ENCODE assay signal across 8 cellular contexts in the genomic region with DNA sequence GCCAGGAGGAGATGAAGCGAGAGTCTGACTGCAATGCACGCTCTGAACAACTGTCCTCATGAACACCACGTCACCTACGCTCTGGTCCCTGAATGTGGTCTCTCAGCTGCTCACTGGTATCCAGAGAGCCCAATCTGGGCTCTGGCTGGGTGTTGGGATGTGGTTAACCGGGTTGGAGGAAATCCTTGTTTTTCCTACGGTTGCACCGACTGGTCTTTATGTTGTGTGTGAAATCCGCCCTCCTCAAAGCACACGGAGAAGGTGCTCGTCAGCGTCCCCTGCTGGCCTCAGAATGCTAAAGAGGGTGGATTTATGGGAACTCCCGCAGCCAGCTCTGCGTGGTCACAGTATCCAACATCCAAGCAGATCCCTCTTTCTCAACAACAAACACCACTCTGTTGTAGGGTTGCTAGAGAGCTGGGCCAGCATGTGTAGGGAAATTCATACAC. TPM values are rescaled to one million over a fixed set of nuclear protein-coding genes. Genes with fewer than 3 reads are reported as not detected.
A peak's percentile ranks its signal among the peaks of the same experiment; 100 is the strongest.
DNase-seq lines count a peak whose midpoint lies in the region; ATAC-seq, FAIRE-seq and TF ChIP-seq lines count a peak whose summit lies in the region.

No MANE protein-coding gene starts in this region.

- no peaks in the 10 kb centered on the region for H3K36me3 ChIP-seq in HCT116 (ENCODE audit: control insufficient read depth in 1 of 2, insufficient read depth in 2 of 2, low read length in 2 of 2)
- no peaks in the 10 kb centered on the region for H3K36me3 ChIP-seq in SU-DHL-6 (ENCODE audit: low read length)
- H3K36me3 ChIP-seq in pancreas: no peaks in the 10 kb centered on the region

- DNase-seq in HCT116 (ENCODE audit: low read depth, low spot score): peak; percentile 48
- peak; percentile 38 for DNase-seq in choroid plexus epithelial cell (ENCODE audit: low read depth)
- peak in 5 of 6 donors; percentile 13 to 80 (median 54) for DNase-seq in pancreas
- DNase-seq in NCI-H1417 treated with DMSO at 0.1 percent for 48 hours (lab: John Stamatoyannopoulos, UW): no peak
- DNase-seq in amniotic stem cell (lab: John Stamatoyannopoulos, UW): no peak

- H3K4me1 ChIP-seq in HCT116 (ENCODE audit: control insufficient read depth in 1 of 2, insufficient read depth in 2 of 2, low read length in 2 of 2) (peaks cover 0 to 7% of the 10 kb centered on the region in 2 experiments; a peak in 1 of 4 replicates), pancreas (no peaks in the 10 kb centered on the region)

- POLR2A ChIA-PET in HCT116 (lab: Charles Lee): no interaction called here

- no peaks in the 10 kb centered on the region for H3K9me2 ChIP-seq in HCT116 (ENCODE audit: insufficient read depth)
- H3K9me2 ChIP-seq in SU-DHL-6 (replicated peaks; ENCODE audit: insufficient read depth, low read length): no peaks in the 10 kb centered on the region

- H3K4me3 ChIP-seq in HCT116 (replicated peaks in 1 of 2; ENCODE audit: low read depth in 1 of 2, low read length in 2 of 2) (no peak overlapping the region), SU-DHL-6 (ENCODE audit: insufficient read depth, low read length, poor library complexity, severe bottlenecking) (no peak overlapping the region), choroid plexus epithelial cell (ENCODE audit: low read depth, low read length) (no peak overlapping the region), pancreas (no peak overlapping the region)

- H3K4me2 ChIP-seq in HCT116 (ENCODE audit: low read length): peak overlapping the region; percentile 43
- H3K4me2 ChIP-seq in SU-DHL-6 (ENCODE audit: low read depth, low read length, poor library complexity, severe bottlenecking): no peak overlapping the region

- H3F3A ChIP-seq in SU-DHL-6 (ENCODE audit: insufficient read depth): no peaks in the 10 kb centered on the region

- ATAC-seq in HCT116 (peak; percentile 96), pancreas (peak; percentile 71 to 93 (median 82)), GM21528 (IDR thresholded peaks at IDR 0.05; ENCODE audit: low FRiP score, unreplicated experiment) (no peak)

- FAIRE-seq in pancreas (lab: Jason Lieb, UNC): no peak

- no TSS peak for BruUV-seq in HCT116 (replicated peaks; lab: Mats Ljungman, UMichigan)

- H3K9ac ChIP-seq in HCT116 (ENCODE audit: low read length): no peak overlapping the region
- no peak overlapping the region for H3K9ac ChIP-seq in SU-DHL-6 (ENCODE audit: low read length)

- H3K9me3 ChIP-seq in HCT116 (ENCODE audit: control insufficient read depth in 1 of 2, insufficient read depth in 1 of 2, low read depth in 1 of 2, low read length in 2 of 2) (no peaks in the 10 kb centered on the region), SU-DHL-6 (ENCODE audit: insufficient read depth, low read length) (no peaks in the 10 kb centered on the region), pancreas (no peaks in the 10 kb centered on the region)

- H2AFZ ChIP-seq in HCT116 (ENCODE audit: low read depth, low read length, poor library complexity, severe bottlenecking): peak overlapping the region; percentile 75
- H2AFZ ChIP-seq in SU-DHL-6 (ENCODE audit: low read depth, low read length, severe bottlenecking): no peak overlapping the region

- no peaks in the 10 kb centered on the region for H3K79me2 ChIP-seq in HCT116 (ENCODE audit: insufficient read depth, low read length)
- H3K79me2 ChIP-seq in SU-DHL-6 (ENCODE audit: insufficient read depth, low read length): no peaks in the 10 kb centered on the region

- TF ChIP-seq POLR2A in HCT116 (IDR thresholded peaks at IDR 0.05; ENCODE audit: borderline replicate concordance, extremely low read depth, insufficient read depth, insufficient read length): no peak

- peak; percentile 89 for TF ChIP-seq CTCF in C4-2B (conservative IDR thresholded peaks at IDR 0.05)
- peak; percentile 75 to 94 (median 92); a peak in 5 of 6 replicates for TF ChIP-seq CTCF in HCT116 (IDR thresholded peaks at IDR 0.05 in 2 of 3, conservative IDR thresholded peaks at IDR 0.05 in 1 of 3; ENCODE audit: borderline replicate concordance in 1 of 3, insufficient read depth in 1 of 3, low read depth in 2 of 3, low read length in 2 of 3)
- TF ChIP-seq CTCF in SU-DHL-6 (IDR thresholded peaks at IDR 0.05; ENCODE audit: insufficient read depth, low read length, poor library complexity, severe bottlenecking): peak; percentile 51
- TF ChIP-seq CTCF in choroid plexus epithelial cell (conservative IDR thresholded peaks at IDR 0.05; ENCODE audit: low read depth, low read length): peak; percentile 75
- peak; percentile 24 to 55 (median 40) for TF ChIP-seq CTCF in pancreas (IDR thresholded peaks at IDR 0.05)

- H4K20me1 ChIP-seq in HCT116 (ENCODE audit: insufficient read depth) (no peaks in the 10 kb centered on the region), SU-DHL-6 (ENCODE audit: low read depth, low read length) (no peaks in the 10 kb centered on the region)

- H3K27ac ChIP-seq in C4-2B (no peak overlapping the region), HCT116 (ENCODE audit: low read depth, low read length) (no peak overlapping the region), SU-DHL-6 (ENCODE audit: low read depth, low read length) (no peak overlapping the region), pancreas (no peak overlapping the region)

- CTCF ChIA-PET in HCT116 (lab: Charles Lee): interaction anchor here (0.6 to 2.3 kb wide), 12 partner anchors 11 to 349 kb away, joined by 3 to 7 read pairs (median 3); no protein-coding TSS in a partner anchor

- intact Hi-C loops in HCT116 (cut with micrococcal nuclease) (loop anchor here (1.0 to 5.0 kb wide), 3 partner anchors 175 to 460 kb away; no protein-coding TSS in a partner anchor), pancreas (cut with DNase I) (loop anchor here in 1 of 3 donors (10.0 kb wide), 1 partner anchor 177 kb away; no protein-coding TSS in a partner anchor)

- no peaks in the 10 kb centered on the region; the same call in 1 of the 2 replicates for H3K27me3 ChIP-seq in HCT116 (ENCODE audit: insufficient read depth, low read length)
- no peaks in the 10 kb centered on the region for H3K27me3 ChIP-seq in SU-DHL-6 (ENCODE audit: low read length)
- no peaks in the 10 kb centered on the region for H3K27me3 ChIP-seq in pancreas

- WGBS in pancreas, 2 donors: 52 to 56% methylated on average over 13 of the region's 13 CpGs

- RAD21 ChIA-PET in HCT116 (lab: Charles Lee; ENCODE audit: low non-redundant PET in 1 of 2, low total read pairs in 2 of 2, uncharacterized antibody in 2 of 2, unreplicated experiment in 2 of 2): interaction anchor here in 1 of 2 experiments (0.5 to 1.3 kb wide), 3 partner anchors 93 to 294 kb away, joined by 3 to 8 read pairs (median 3); no protein-coding TSS in a partner anchor

- TF ChIP-seq RAD21 in HCT116 (IDR thresholded peaks at IDR 0.05; ENCODE audit: low read depth): peak; percentile 74

TF ChIP-seq in HCT116, 20 proteins besides CTCF, POLR2A, EP300 and RAD21:
- TF ChIP-seq, protein P1, sequence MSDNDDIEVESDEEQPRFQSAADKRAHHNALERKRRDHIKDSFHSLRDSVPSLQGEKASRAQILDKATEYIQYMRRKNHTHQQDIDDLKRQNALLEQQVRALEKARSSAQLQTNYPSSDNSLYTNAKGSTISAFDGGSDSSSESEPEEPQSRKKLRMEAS (IDR thresholded peaks at IDR 0.05): no peak
- TF ChIP-seq ELF1 (IDR thresholded peaks at IDR 0.05; ENCODE audit: borderline replicate concordance, low read depth): no peak
- TF ChIP-seq YY1 (IDR thresholded peaks at IDR 0.05; ENCODE audit: extremely low read depth, insufficient replicate concordance, low read depth, low read length): peak; percentile 21

RNA-seq across cellular contexts. Expression of gene FAM89A, which starts 51.8 kb away (rescaled TPM):
- total RNA-seq in HCT116 (2021; ENCODE audit: unreplicated experiment) (23.6 TPM), pancreas (10 to 100 TPM in 1 of 6 donors, 1 to 10 TPM in 5; 6.6 to 10.2 (median 7.5) TPM)
- polyA plus RNA-seq in HCT116 (2012): 18.6 and 19.9 TPM in 2 replicates
- polyA plus RNA-seq in pancreas: 1 to 10 TPM; 3.5 to 7.5 TPM

Comparison
In these comparisons a context has a peak if more than half of its experiments do, and no peak if none do; other contexts are left out.
1. CTCF ChIP-seq: peak in every context shown above with its lines; median percentile 92 in HCT116; 89 in C4-2B; 75 in choroid plexus epithelial cell; 51 in SU-DHL-6; 40 in pancreas.
2. DNase-seq: peak in HCT116 (single experiment), choroid plexus epithelial cell (single experiment) and pancreas (5 of 6); none in NCI-H1417 treated with DMSO at 0.1 percent for 48 hours (single experiment) and amniotic stem cell (single experiment).